10 cellular contexts compared by ENCODE assay signal in the genomic region with DNA sequence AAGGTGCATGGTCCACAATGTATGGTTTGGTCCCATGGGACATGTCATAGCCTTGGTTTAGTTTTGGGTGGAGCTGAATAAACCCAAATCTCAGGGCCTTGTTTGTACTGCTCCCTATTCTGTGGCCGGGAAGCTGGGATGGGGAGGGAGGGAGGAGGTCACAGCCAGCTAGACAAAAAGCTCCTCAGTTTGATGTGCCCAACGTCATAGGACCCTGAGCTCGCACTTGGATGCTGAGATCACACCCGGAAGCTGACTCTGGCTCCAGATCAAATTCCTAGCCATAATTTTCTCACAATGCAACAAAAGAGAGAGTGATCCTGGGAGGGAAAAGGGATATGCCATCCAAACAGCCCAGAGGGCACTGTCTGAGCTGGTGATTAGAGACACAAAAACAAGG. TPM values are rescaled to one million over a fixed set of nuclear protein-coding genes. Genes with fewer than 3 reads are reported as not detected.
DNase-seq lines count a peak whose midpoint lies in the region; TF ChIP-seq lines count a peak whose summit lies in the region.
"Had no signal": no experiment of that assay in that cellular context is flagged by ENCODE, and none has a peak within 500 bp of the region (broad histone marks: within the 10 kb centered on the region; RNA-seq: fewer than 3 reads in every experiment).

No MANE protein-coding gene starts in this region.

- H3K9me3 Mint-ChIP-seq in HFFc6, result no peaks in the 10 kb centered on the region

- no peak for TF ChIP-seq CTCF in HFFc6 (IDR thresholded peaks at IDR 0.05)

- peaks cover 5% of the 10 kb centered on the region for H3K27me3 Mint-ChIP-seq in HFFc6 (ENCODE audit: insufficient read depth)

- peak overlapping the region; percentile 90 for H3K27ac Mint-ChIP-seq in HFFc6

- peaks cover 36% of the 10 kb centered on the region for H3K4me1 Mint-ChIP-seq in HFFc6 (ENCODE audit: low read depth)

- DNase-seq in HFFc6 (peak; percentile 75), left kidney (ENCODE audit: low read depth, low spot score) (peak; percentile 74), stromal cell of bone marrow (ENCODE audit: low read depth) (peak; percentile 87), SW 1271 (lab: John Stamatoyannopoulos, UW) (no peak), NCI-H510A treated with DMSO at 0.1 percent for 48 hours (lab: John Stamatoyannopoulos, UW) (no peak), NCI-H2081 treated with DMSO at 0.1 percent for 48 hours (lab: John Stamatoyannopoulos, UW) (no peak)
- no peak for DNase-seq in central memory CD4-positive, alpha-beta T cell
- DNase-seq: NCI-H187 had no signal

- H3K4me3 Mint-ChIP-seq in HFFc6, result peak overlapping the region; percentile 81

- H3K27ac ChIP-seq in cingulate gyrus (ENCODE audit: low read depth, low read length), result peak overlapping the region; percentile 100
- H3K27ac ChIP-seq: VCaP had no signal

- H3K36me3 Mint-ChIP-seq in HFFc6 (ENCODE audit: low read depth), result no peaks in the 10 kb centered on the region

RNA-seq across cellular contexts. Expression of a gene that starts 1.5 kb away (rescaled TPM):
- 1 to 10 TPM; 1.7 to 7.8 (median 5.4) TPM for total RNA-seq in HFFc6 (2021; fragmentation: NEBNext Ultra II Directional; extraction: Animal tissue kit (Norgen Biotek cat#: 25700))

RNA-seq across cellular contexts. Expression of a gene that starts 2.4 kb away (rescaled TPM):
- 100 to 1,000 TPM in 4 of 6 experiments, 10 to 100 TPM in 2; 49.6 to 125 (median 103) TPM for total RNA-seq in HFFc6 (2021; fragmentation: NEBNext Ultra II Directional; extraction: Animal tissue kit (Norgen Biotek cat#: 25700))

RNA-seq across cellular contexts. Expression of a gene that starts 4.7 kb away (rescaled TPM):
- under 1 TPM; 0.35 to 0.96 (median 0.64) TPM for total RNA-seq in HFFc6 (2021; fragmentation: NEBNext Ultra II Directional; extraction: Animal tissue kit (Norgen Biotek cat#: 25700))

RNA-seq across cellular contexts. Expression of a gene that starts 23.1 kb away (rescaled TPM):
- total RNA-seq in HFFc6 (2021; fragmentation: NEBNext Ultra II Directional; extraction: Animal tissue kit (Norgen Biotek cat#: 25700)), result 10 to 100 TPM in 1 of 6 experiments, 1 to 10 TPM in 5; 8.4 to 11.2 (median 9.7) TPM

RNA-seq across cellular contexts. Expression of a gene that starts 34.7 kb away (rescaled TPM):
- total RNA-seq in HFFc6 (2021; fragmentation: NEBNext Ultra II Directional; extraction: Animal tissue kit (Norgen Biotek cat#: 25700)), result 10 to 100 TPM; 10.3 to 15.6 (median 12.5) TPM

Comparison
In these comparisons a context has a peak if more than half of its experiments do, and no peak if none do; other contexts are left out.
1. DNase-seq: peak in HFFc6 (single experiment), left kidney (single experiment) and stromal cell of bone marrow (single experiment); none in SW 1271 (0 of 2), central memory CD4-positive, alpha-beta T cell (single experiment), NCI-H510A treated with DMSO at 0.1 percent for 48 hours (single experiment) and NCI-H2081 treated with DMSO at 0.1 percent for 48 hours (single experiment).